Comparison of ENCODE assay signal across 8 cellular contexts in the genomic region with DNA sequence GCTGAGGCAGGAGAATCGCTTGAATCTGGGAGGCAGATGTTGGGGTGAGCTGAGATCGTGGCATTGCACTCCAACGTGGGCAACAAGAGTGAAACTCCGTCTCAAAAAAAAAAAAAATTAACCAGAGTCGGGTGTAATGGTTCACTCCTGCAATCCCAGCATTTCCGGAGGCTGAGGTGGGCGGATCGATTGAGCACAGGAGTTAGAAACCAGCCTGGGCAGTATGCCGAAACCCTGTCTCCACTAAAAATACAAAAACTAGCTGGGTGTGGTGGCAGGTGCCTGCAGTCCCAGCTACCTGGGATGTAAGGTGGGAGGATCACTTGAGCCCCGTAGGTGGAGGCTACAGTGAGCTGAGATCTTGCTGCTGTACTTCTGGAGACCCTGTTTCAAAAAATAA.
DNase-seq lines count a peak whose midpoint lies in the region; ATAC-seq and TF ChIP-seq lines count a peak whose summit lies in the region.

No MANE protein-coding gene starts in this region.

- H3K4me1 Mint-ChIP-seq in effector memory CD8-positive, alpha-beta T cell (ENCODE audit: low read depth in 2 of 2): peaks cover 23 to 25% of the 10 kb centered on the region in 2 donors

- no peak overlapping the region for H2AFZ ChIP-seq in OCI-LY1 (ENCODE audit: low read length)
- no peak overlapping the region for H2AFZ ChIP-seq in neuron (ENCODE audit: low read depth, low read length)

- no peaks in the 10 kb centered on the region for H3K27me3 Mint-ChIP-seq in effector memory CD8-positive, alpha-beta T cell

- TF ChIP-seq CTCF in DOHH2 (IDR thresholded peaks at IDR 0.05; ENCODE audit: low read depth, low read length, poor library complexity, severe bottlenecking) (no peak), OCI-LY1 (IDR thresholded peaks at IDR 0.05; ENCODE audit: low read length) (no peak)

- H3K79me2 ChIP-seq in DOHH2 (ENCODE audit: control insufficient read depth, low read length) (peaks cover 62% of the 10 kb centered on the region), OCI-LY1 (ENCODE audit: insufficient read depth, low read length) (peaks cover 25% of the 10 kb centered on the region)

- H3K27ac ChIP-seq in DOHH2 (ENCODE audit: low read depth, low read length) (no peak overlapping the region), OCI-LY1 (ENCODE audit: low read depth, low read length, poor library complexity, severe bottlenecking) (no peak overlapping the region)

- no peak for ATAC-seq in effector memory CD8-positive, alpha-beta T cell (replicated peaks)
- ATAC-seq in GM21786 (IDR thresholded peaks at IDR 0.05; ENCODE audit: unreplicated experiment): no peak

- peak overlapping the region; percentile 78; the same call in 1 of the 2 replicates for H3K9ac ChIP-seq in OCI-LY1 (ENCODE audit: low read length)

- H4K20me1 ChIP-seq in DOHH2 (ENCODE audit: control insufficient read depth, insufficient read depth, low read depth, low read length): peaks cover 6% of the 10 kb centered on the region; the same call in 1 of the 2 replicates
- H4K20me1 ChIP-seq in OCI-LY1 (ENCODE audit: insufficient read depth, low read length): no peaks in the 10 kb centered on the region

- H3K4me2 ChIP-seq in DOHH2 (ENCODE audit: low read length) (peak overlapping the region; percentile 82), OCI-LY1 (ENCODE audit: low read length) (peak overlapping the region; percentile 77)

- no peaks in the 10 kb centered on the region for H3K27me3 ChIP-seq in DOHH2 (ENCODE audit: control insufficient read depth, low read length)
- H3K27me3 ChIP-seq in OCI-LY1 (ENCODE audit: insufficient read depth, low read length): no peaks in the 10 kb centered on the region
- no peaks in the 10 kb centered on the region for H3K27me3 ChIP-seq in neuron (ENCODE audit: insufficient read depth, low read length)

- H3F3A ChIP-seq in DOHH2 (ENCODE audit: control insufficient read depth, insufficient read depth): 0 out of 2 replicates have a peak, but pooled peaks cover 2% of the 10 kb centered on the region
- H3F3A ChIP-seq in OCI-LY1 (ENCODE audit: insufficient read depth, low read length): no peaks in the 10 kb centered on the region

- peaks cover 54% of the 10 kb centered on the region for H3K36me3 ChIP-seq in DOHH2 (ENCODE audit: control insufficient read depth, low read length)
- H3K36me3 ChIP-seq in OCI-LY1 (ENCODE audit: insufficient read depth, low read length): peaks cover 48% of the 10 kb centered on the region
- H3K36me3 ChIP-seq in neuron (ENCODE audit: insufficient read depth, low read length): peaks cover 27% of the 10 kb centered on the region

- peak overlapping the region; percentile 85 to 88 for H3K4me3 Mint-ChIP-seq in effector memory CD8-positive, alpha-beta T cell

- H3K27ac Mint-ChIP-seq in effector memory CD8-positive, alpha-beta T cell: peak overlapping the region; percentile 95 to 97

- H3K4me3 ChIP-seq in DOHH2 (ENCODE audit: low read length) (peak overlapping the region; percentile 79), OCI-LY1 (ENCODE audit: low read depth, low read length, poor library complexity, severe bottlenecking) (peak overlapping the region; percentile 78), neuron (ENCODE audit: low read length) (peak overlapping the region; percentile 91)

- DNase-seq in effector memory CD8-positive, alpha-beta T cell: no peak
- no peak for DNase-seq in DMS 273 treated with DMSO at 0.1 percent for 48 hours (lab: John Stamatoyannopoulos, UW)
- no peak for DNase-seq in SKM-1 (lab: John Stamatoyannopoulos, UW; ENCODE audit: unreplicated experiment)
- DNase-seq in NCI-H1436 treated with DMSO at 0.1 percent for 48 hours (lab: John Stamatoyannopoulos, UW): no peak

- H3K36me3 Mint-ChIP-seq in effector memory CD8-positive, alpha-beta T cell (ENCODE audit: insufficient read depth): peaks cover 41% of the 10 kb centered on the region

- no peaks in the 10 kb centered on the region for H3K9me2 ChIP-seq in DOHH2 (replicated peaks; ENCODE audit: control insufficient read depth, low read length)
- no peaks in the 10 kb centered on the region for H3K9me2 ChIP-seq in OCI-LY1 (ENCODE audit: low read depth, low read length)

- H3K9me3 ChIP-seq in DOHH2 (ENCODE audit: control insufficient read depth, insufficient read depth, low read length) (no peaks in the 10 kb centered on the region), OCI-LY1 (ENCODE audit: low read length) (no peaks in the 10 kb centered on the region), neuron (ENCODE audit: low read length) (no peaks in the 10 kb centered on the region)

- H3K4me1 ChIP-seq in DOHH2 (ENCODE audit: control insufficient read depth, low read length): peaks cover 19% of the 10 kb centered on the region
- H3K4me1 ChIP-seq in OCI-LY1 (ENCODE audit: insufficient read depth, low read length, severe bottlenecking): peaks cover 17% of the 10 kb centered on the region
- H3K4me1 ChIP-seq in neuron (ENCODE audit: insufficient read depth, low read length): peaks cover 11% of the 10 kb centered on the region

- no peaks in the 10 kb centered on the region for H3K9me3 Mint-ChIP-seq in effector memory CD8-positive, alpha-beta T cell
